8 cellular contexts compared by ENCODE assay signal in genomic region chr16:23510154-23510914, GRCh38. TPM values are rescaled to one million over a fixed set of nuclear protein-coding genes. Genes with fewer than 3 reads are reported as not detected.
A peak's percentile ranks its signal among the peaks of the same experiment; 100 is the strongest.
DNase-seq lines count a peak whose midpoint lies in the region; ATAC-seq and TF ChIP-seq lines count a peak whose summit lies in the region.

Gene GGA2, minus strand, starts transcription at chr16:23510494. Its CDS starts 83 bp downstream, at chr16:23510411.

- no peak for TF ChIP-seq CTCF in AG04450 (IDR thresholded peaks at IDR 0.05; ENCODE audit: low read depth, low read length)

- H3K4me3 ChIP-seq in AG04450 (ENCODE audit: low read depth, low read length): peak within 1 kb of the TSS; percentile 80

- H3K9me3 ChIP-seq in AG04450 (ENCODE audit: control insufficient read depth, insufficient read depth, low read length): no peaks in the 10 kb centered on the region

- ATAC-seq in GM18907 (IDR thresholded peaks at IDR 0.05; ENCODE audit: unreplicated experiment) (peak; percentile 68), HG03159 (IDR thresholded peaks at IDR 0.05; ENCODE audit: unreplicated experiment) (peak; percentile 72)

- no peak within 1 kb of the TSS for H3K27ac ChIP-seq in AG04450 (ENCODE audit: low read depth, low read length)

- CTCF ChIA-PET in AG04450 (lab: Charles Lee): no interaction called here

- H3K27me3 ChIP-seq in AG04450 (ENCODE audit: control insufficient read depth, insufficient read depth, low read length): no peaks in the 10 kb centered on the region

- POLR2A ChIA-PET in AG04450 (lab: Yijun Ruan, JAX): interaction anchor here (0.6 to 2.1 kb wide), 2 partner anchors 47 kb away, joined by 3 to 6 read pairs; partner anchors contain the start of genes EARS2 and UBFD1

- no peak for DNase-seq in AG04450 (ENCODE audit: low read depth, low spot score)
- peak; percentile 52 for DNase-seq in NCI-H446 treated with DMSO at 0.1 percent for 48 hours (lab: John Stamatoyannopoulos, UW)
- peak; percentile 72 for DNase-seq in activated CD4-positive, alpha-beta T cell treated with anti-CD3 and anti-CD28 coated beads for 1 hour
- peak; percentile 91 for DNase-seq in cerebellum (ENCODE audit: low spot score)
- DNase-seq in kidney glomerular epithelial cell (lab: John Stamatoyannopoulos, UW): peak; percentile 64
- peak; percentile 84 for DNase-seq in stimulated activated CD4-positive, alpha-beta T cell treated with anti-CD3 and anti-CD28 coated beads, Interleukin-15, amount 100 ng/mL, for 24 hours

RNA-seq across cellular contexts. Expression of gene GGA2, which starts in this region (rescaled TPM):
- polyA plus RNA-seq in AG04450 (2011; rRNA removed): 32.3 and 42.5 TPM in 2 replicates
- polyA minus RNA-seq in AG04450 (2011; rRNA and poly(A)+ RNA removed): 33.8 and 39.1 TPM in 2 replicates
- 37.0 TPM for total RNA-seq in cerebellum
